14 cellular contexts compared by ENCODE assay signal in the genomic region with DNA sequence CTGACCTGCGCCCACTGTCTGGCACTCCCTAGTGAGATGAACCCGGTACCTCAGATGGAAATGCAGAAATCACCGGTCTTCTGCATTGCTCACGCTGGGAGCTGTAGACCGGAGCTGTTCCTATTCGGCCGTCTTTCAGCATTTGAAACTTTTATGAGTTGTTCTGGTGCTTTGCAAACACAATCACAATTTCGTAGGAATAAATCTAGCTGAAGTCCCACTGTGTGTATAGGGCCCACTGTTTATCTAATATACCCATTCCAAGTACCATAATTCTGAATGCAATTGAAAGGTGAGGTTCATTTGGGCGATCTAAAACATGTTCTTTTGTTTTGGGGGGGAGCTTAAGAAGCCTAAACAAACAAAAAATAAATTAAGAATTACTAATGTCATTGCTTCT.
A peak's percentile ranks its signal among the peaks of the same experiment; 100 is the strongest.
DNase-seq lines count a peak whose midpoint lies in the region; ATAC-seq, FAIRE-seq and TF ChIP-seq lines count a peak whose summit lies in the region.
"Had no signal": no experiment of that assay in that cellular context is flagged by ENCODE, and none has a peak within 500 bp of the region (broad histone marks: within the 10 kb centered on the region; RNA-seq: fewer than 3 reads in every experiment).

No MANE protein-coding gene starts in this region.

- ATAC-seq in GM21737 (IDR thresholded peaks at IDR 0.05; ENCODE audit: unreplicated experiment) (no peak), HG03196 (IDR thresholded peaks at IDR 0.05; ENCODE audit: unreplicated experiment) (no peak), HG03457 (IDR thresholded peaks at IDR 0.05; ENCODE audit: unreplicated experiment) (no peak), upper lobe of right lung (no peak)

- no peak for TF ChIP-seq POLR2A in H1 (IDR thresholded peaks at IDR 0.05; ENCODE audit: control extremely low read depth in 1 of 2, low read depth in 2 of 2, low read length in 2 of 2)

- no peak overlapping the region for H3K4ac ChIP-seq in H1 (replicated peaks; ENCODE audit: insufficient read length, low read depth, low read length)

- no peak overlapping the region for H3K14ac ChIP-seq in H1 (ENCODE audit: insufficient read length)

- peak overlapping the region; percentile 47 to 60; a peak in 3 of 4 replicates for H3K4me2 ChIP-seq in H1 (ENCODE audit: insufficient read depth in 1 of 2, low read depth in 2 of 2, low read length in 2 of 2)
- H3K4me2 ChIP-seq: BLaER1 had no signal

- peaks cover 3% of the 10 kb centered on the region for H3K4me1 Mint-ChIP-seq in nephron
- H3K4me1 Mint-ChIP-seq: central memory CD8-positive, alpha-beta T cell had no signal

- no peaks in the 10 kb centered on the region for H3K36me3 Mint-ChIP-seq in nephron (ENCODE audit: low read depth)

- H3K23me2 ChIP-seq in H1 (ENCODE audit: low read depth, low read length) = no peaks in the 10 kb centered on the region

- H3K79me1 ChIP-seq in H1 (ENCODE audit: low read depth, low read length) = no peaks in the 10 kb centered on the region

- peak overlapping the region in 1 of 3 experiments; percentile 49 for H3K27ac Mint-ChIP-seq in nephron

- H3K4me3 ChIP-seq in GM06990 (replicated peaks; ENCODE audit: low read depth, low read length) (peak overlapping the region; percentile 8), H1 (ENCODE audit: extremely low read depth in 1 of 4, insufficient read depth in 2 of 4, low read depth in 3 of 4, low read length in 4 of 4) (peak overlapping the region; percentile 25 to 61 (median 34)), upper lobe of right lung (no peak overlapping the region)
- H3K4me3 ChIP-seq: BLaER1 had no signal

- no peak overlapping the region for H2BK5ac ChIP-seq in H1 (ENCODE audit: low read depth, low read length)

- no peak for TF ChIP-seq RAD21 in H1 (IDR thresholded peaks at IDR 0.05 in 1 of 2, conservative IDR thresholded peaks at IDR 0.05 in 1 of 2; ENCODE audit: low read depth in 2 of 2, low read length in 2 of 2)

- H3K56ac ChIP-seq in H1 (replicated peaks; ENCODE audit: insufficient read length, low read depth, low read length) = no peak overlapping the region

- no peak overlapping the region for H4K91ac ChIP-seq in H1 (replicated peaks; ENCODE audit: insufficient read length, low read length)

- no peak for DNase-seq in GM06990 (ENCODE audit: extremely low read depth, insufficient read length)
- peak; percentile 18 for DNase-seq in NCI-H69 (lab: John Stamatoyannopoulos, UW)
- no peak for DNase-seq in H1 (ENCODE audit: low read depth in 1 of 2, low spot score in 2 of 2)
- DNase-seq in upper lobe of right lung = no peak
- DNase-seq: activated CD4-positive, alpha-beta T cell treated with anti-CD3 and anti-CD28 coated beads, Interleukin-2, amount 50 U/mL, for 4 hours; NCI-H1092; stimulated activated CD4-positive, alpha-beta T cell treated with anti-CD3 and anti-CD28 coated beads, Interleukin-2, amount 100 ng/mL, for 24 hours; T-helper 2 cell had no signal

- peak overlapping the region; percentile 60 for H4K5ac ChIP-seq in H1 (ENCODE audit: insufficient read length, low read depth, low read length)

- peak overlapping the region; percentile 38 for H2BK120ac ChIP-seq in H1 (replicated peaks; ENCODE audit: low read depth, low read length)

- H4K8ac ChIP-seq in H1 (ENCODE audit: extremely low read depth, insufficient read depth, low read length) = no peak overlapping the region

- no peak overlapping the region for H2AK5ac ChIP-seq in H1 (ENCODE audit: low read depth, low read length)

- no peak overlapping the region for H2BK15ac ChIP-seq in H1 (ENCODE audit: low read length)

- H2BK12ac ChIP-seq in H1 (ENCODE audit: low read depth, low read length) = no peak overlapping the region

- 33% methylated on average over 7 of the region's 9 CpGs; no CpG with 5 or more reads in 1 of the 2 experiments for WGBS in H1 (ENCODE audit: extremely low coverage in 1 of 2, insufficient coverage in 1 of 2, insufficient read length in 1 of 2, insufficient replicate concordance in 2 of 2, low coverage in 1 of 2, low lambda C conversion rate in 2 of 2, missing lambda C conversion rate in 1 of 2), 2 experiments

- H3K4me3 Mint-ChIP-seq in nephron = peak overlapping the region; percentile 79 to 86 (median 83)
- H3K4me3 Mint-ChIP-seq: central memory CD8-positive, alpha-beta T cell had no signal

- H2AFZ ChIP-seq in H1 (ENCODE audit: low read length) = peak overlapping the region; percentile 96; the same call in 1 of the 2 replicates

- FAIRE-seq in H1 (lab: Jason Lieb, UNC) = no peak

- no peak for TF ChIP-seq CTCF in GM06990 (IDR thresholded peaks at IDR 0.05; ENCODE audit: insufficient read depth, low read length, poor library complexity, severe bottlenecking)
- TF ChIP-seq CTCF in H1 (IDR thresholded peaks at IDR 0.05; ENCODE audit: control extremely low read depth in 1 of 3, insufficient read depth in 1 of 3, low read depth in 1 of 3, low read length in 3 of 3) = no peak
- TF ChIP-seq CTCF in nephron (IDR thresholded peaks at IDR 0.05; ENCODE audit: unreplicated experiment in 3 of 3) = no peak
- TF ChIP-seq CTCF in upper lobe of right lung (IDR thresholded peaks at IDR 0.05) = no peak

- no peaks in the 10 kb centered on the region for H3K36me3 ChIP-seq in GM06990 (ENCODE audit: control insufficient read depth, insufficient read depth, low read length)
- no peaks in the 10 kb centered on the region for H3K36me3 ChIP-seq in H1 (ENCODE audit: control insufficient read depth in 2 of 4, insufficient read depth in 4 of 4, low read length in 3 of 4)
- no peaks in the 10 kb centered on the region for H3K36me3 ChIP-seq in upper lobe of right lung
- H3K36me3 ChIP-seq: BLaER1 had no signal

- H3K23ac ChIP-seq in H1 (ENCODE audit: insufficient read length) = no peak overlapping the region

- no peaks in the 10 kb centered on the region for H3K4me1 ChIP-seq in H1 (replicated peaks in 1 of 4; ENCODE audit: control insufficient read depth in 3 of 4, insufficient read depth in 4 of 4, low read length in 3 of 4)
- H3K4me1 ChIP-seq in upper lobe of right lung = no peaks in the 10 kb centered on the region
- H3K4me1 ChIP-seq: BLaER1 had no signal

- no peaks in the 10 kb centered on the region for H3K79me2 ChIP-seq in H1 (ENCODE audit: control insufficient read depth in 1 of 2, insufficient read depth in 2 of 2, low read length in 2 of 2)

- CTCF ChIA-PET in H1 (lab: Charles Lee; ENCODE audit: partially characterized antibody) = interaction anchor here (0.9 to 3.2 kb wide), 3 partner anchors 13 to 290 kb away, joined by 3 to 11 read pairs (median 4); no protein-coding TSS in a partner anchor

- H3K27ac ChIP-seq in H1 (ENCODE audit: low read depth, low read length) = no peak overlapping the region; the same call in 1 of the 2 replicates
- no peak overlapping the region for H3K27ac ChIP-seq in upper lobe of right lung
- H3K27ac ChIP-seq: BLaER1 had no signal

- no peak overlapping the region for H3K18ac ChIP-seq in H1 (ENCODE audit: extremely low read depth, low read length)

- POLR2A ChIA-PET in H1 (lab: Charles Lee; ENCODE audit: partially characterized antibody) = interaction anchor here (0.9 kb wide), 1 partner anchor 12 kb away, joined by 3 read pairs; no protein-coding TSS in a partner anchor

- H4K20me1 ChIP-seq in H1 (replicated peaks in 1 of 2; ENCODE audit: control insufficient read depth in 1 of 2, insufficient read depth in 2 of 2, low read length in 2 of 2) = no peaks in the 10 kb centered on the region
- H4K20me1 ChIP-seq: BLaER1 had no signal

- H3K27me3 ChIP-seq in GM06990 (replicated peaks; ENCODE audit: control insufficient read depth, insufficient read depth, low read length) = no peaks in the 10 kb centered on the region
- H3K27me3 ChIP-seq in H1 (replicated peaks in 1 of 4; ENCODE audit: control insufficient read depth in 3 of 4, extremely low read depth in 1 of 4, insufficient read depth in 3 of 4, low read length in 3 of 4) = no peaks in the 10 kb centered on the region
- no peaks in the 10 kb centered on the region for H3K27me3 ChIP-seq in upper lobe of right lung
- H3K27me3 ChIP-seq: BLaER1 had no signal

- no peak overlapping the region for H2BK20ac ChIP-seq in H1 (ENCODE audit: low read length)

- H3K27me3 Mint-ChIP-seq in nephron (ENCODE audit: low read depth) = no peaks in the 10 kb centered on the region
- H3K27me3 Mint-ChIP-seq: central memory CD8-positive, alpha-beta T cell had no signal

- intact Hi-C loops in upper lobe of right lung (cut with DNase I) = no loop called here

- no peaks in the 10 kb centered on the region for H3K9me3 Mint-ChIP-seq in nephron

- H3K9ac ChIP-seq in H1 (replicated peaks in 1 of 4; ENCODE audit: extremely low read depth in 1 of 4, low read depth in 3 of 4, low read length in 3 of 4) = 0 out of 7 replicates have a peak overlapping the region, but pooled peaks of 2 of the 4 experiments have one; percentile 20 to 47
- H3K9ac ChIP-seq: BLaER1 had no signal

- H3K9me3 ChIP-seq in H1 (ENCODE audit: insufficient read depth in 2 of 2, low read depth in 1 of 2, low read length in 1 of 2) = no peaks in the 10 kb centered on the region
- no peaks in the 10 kb centered on the region for H3K9me3 ChIP-seq in upper lobe of right lung
- H3K9me3 ChIP-seq: BLaER1 had no signal

- no peak for TF ChIP-seq EP300 in H1 (IDR thresholded peaks at IDR 0.05; ENCODE audit: borderline replicate concordance in 1 of 2, low read depth in 2 of 2, low read length in 2 of 2)

TF ChIP-seq in H1, 55 proteins besides CTCF, POLR2A, EP300 and RAD21 (continues in another document):
- TF ChIP-seq SP1 (IDR thresholded peaks at IDR 0.05; ENCODE audit: low read depth, low read length) = no peak
- no peak for TF ChIP-seq CBX8 (IDR thresholded peaks at IDR 0.05; ENCODE audit: borderline replicate concordance, low read depth, low read length)
- no peak for TF ChIP-seq RXRA (IDR thresholded peaks at IDR 0.05; ENCODE audit: insufficient read depth, low read depth, low read length)
- no peak for TF ChIP-seq NANOG (IDR thresholded peaks at IDR 0.05; ENCODE audit: insufficient read depth, low read depth, low read length, poor library complexity, severe bottlenecking)
- no peak for TF ChIP-seq ASH2L (IDR thresholded peaks at IDR 0.05; ENCODE audit: low read length)
- TF ChIP-seq KDM5A (IDR thresholded peaks at IDR 0.05; ENCODE audit: low read length) = no peak
- TF ChIP-seq EZH2 (IDR thresholded peaks at IDR 0.05; ENCODE audit: low read depth, low read length, severe bottlenecking) = no peak
- TF ChIP-seq MAFK (IDR thresholded peaks at IDR 0.05; ENCODE audit: low read depth, low read length) = no peak
- TF ChIP-seq TAF1 (IDR thresholded peaks at IDR 0.05; ENCODE audit: low read depth, low read length) = no peak
- no peak for TF ChIP-seq KDM4A (IDR thresholded peaks at IDR 0.05; ENCODE audit: low read depth, low read length, severe bottlenecking)
- TF ChIP-seq TEAD4 (IDR thresholded peaks at IDR 0.05; ENCODE audit: low read depth, low read length) = no peak
- TF ChIP-seq SUZ12 (IDR thresholded peaks at IDR 0.05; ENCODE audit: low read length) = no peak
- TF ChIP-seq CTBP2 (IDR thresholded peaks at IDR 0.05; ENCODE audit: borderline replicate concordance, insufficient read depth, insufficient read length, low read length) = no peak
- TF ChIP-seq JUND (IDR thresholded peaks at IDR 0.05; ENCODE audit: low read length) = no peak
- TF ChIP-seq ZNF274 (IDR thresholded peaks at IDR 0.05; ENCODE audit: borderline replicate concordance, extremely low read depth, low read length) = no peak
